ENCODE assay signal across 18 cellular contexts in the genomic region with DNA sequence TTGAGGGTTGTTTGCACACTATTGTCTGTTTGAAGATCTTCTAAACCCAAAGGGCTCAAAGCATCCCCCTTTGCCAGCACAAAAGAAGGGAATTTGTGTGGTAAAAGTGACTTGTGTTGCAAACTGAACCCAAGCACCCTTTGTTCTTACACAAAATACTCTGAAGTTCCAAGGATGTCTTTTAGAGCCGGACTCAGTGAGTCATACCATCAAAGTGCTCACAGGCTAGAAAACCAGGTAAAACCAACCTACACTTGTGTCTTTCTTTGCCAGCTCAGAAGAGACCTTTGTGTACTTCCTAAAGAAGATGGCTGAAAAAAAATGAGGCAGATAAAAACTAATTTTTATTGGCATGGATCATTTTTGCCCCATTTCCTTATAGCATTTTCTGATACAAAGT.
DNase-seq lines count a peak whose midpoint lies in the region; ATAC-seq, FAIRE-seq and TF ChIP-seq lines count a peak whose summit lies in the region.
"Had no signal": no experiment of that assay in that cellular context is flagged by ENCODE, and none has a peak within 500 bp of the region (broad histone marks: within the 10 kb centered on the region; RNA-seq: fewer than 3 reads in every experiment).

No MANE protein-coding gene starts in this region.

- TF ChIP-seq EP300 in H1 (IDR thresholded peaks at IDR 0.05; ENCODE audit: borderline replicate concordance in 1 of 2, low read depth in 2 of 2, low read length in 2 of 2) (no peak), tibial nerve (IDR thresholded peaks at IDR 0.05) (no peak)

- no peak for TF ChIP-seq CTCF in GM23338 (conservative IDR thresholded peaks at IDR 0.05; ENCODE audit: low read depth in 2 of 2)
- no peak for TF ChIP-seq CTCF in PC-3 (conservative IDR thresholded peaks at IDR 0.05; ENCODE audit: low read depth, low read length)
- no peak for TF ChIP-seq CTCF in H1 (IDR thresholded peaks at IDR 0.05; ENCODE audit: control extremely low read depth in 1 of 3, insufficient read depth in 1 of 3, low read depth in 1 of 3, low read length in 3 of 3)
- TF ChIP-seq CTCF in tibial nerve (IDR thresholded peaks at IDR 0.05), result no peak

- H3K9me3 Mint-ChIP-seq in GM23338, result no peaks in the 10 kb centered on the region
- H3K9me3 Mint-ChIP-seq in memory B cell, result no peaks in the 10 kb centered on the region

- H3K9ac ChIP-seq in PC-3 (ENCODE audit: low read length) (no peak overlapping the region), H1 (replicated peaks in 1 of 4; ENCODE audit: extremely low read depth in 1 of 4, low read depth in 3 of 4, low read length in 3 of 4) (no peak overlapping the region)

- no TSS peak for BruUV-seq in PC-3 (replicated peaks; lab: Mats Ljungman, UMichigan)

- intact Hi-C loops in PC-3 (cut with micrococcal nuclease), result no loop called here

- no peak overlapping the region for H3K56ac ChIP-seq in H1 (replicated peaks; ENCODE audit: insufficient read length, low read depth, low read length)

- 87% methylated on average over 1 of the region's 1 CpG; no CpG with 5 or more reads in 1 of the 2 experiments for WGBS in H1 (ENCODE audit: extremely low coverage in 1 of 2, insufficient coverage in 1 of 2, insufficient read length in 1 of 2, insufficient replicate concordance in 2 of 2, low coverage in 1 of 2, low lambda C conversion rate in 2 of 2, missing lambda C conversion rate in 1 of 2), 2 experiments
- WGBS in tibial nerve, 2 donors, result 85 to 95% methylated on average over 1 of the region's 1 CpG

- no peak overlapping the region for H2BK20ac ChIP-seq in H1 (ENCODE audit: low read length)

- no peak overlapping the region for H2BK120ac ChIP-seq in H1 (replicated peaks; ENCODE audit: low read depth, low read length)

- H3K4me1 ChIP-seq in GM23338 (ENCODE audit: insufficient read depth), result peaks cover 30% of the 10 kb centered on the region
- H3K4me1 ChIP-seq in PC-3 (ENCODE audit: insufficient read depth, low read length), result no peaks in the 10 kb centered on the region
- peaks cover 0 to 10% (median 3%) of the 10 kb centered on the region in 4 experiments; a peak in 2 of 7 replicates for H3K4me1 ChIP-seq in H1 (replicated peaks in 1 of 4; ENCODE audit: control insufficient read depth in 3 of 4, insufficient read depth in 4 of 4, low read length in 3 of 4)
- no peaks in the 10 kb centered on the region for H3K4me1 ChIP-seq in tibial nerve
- H3K4me1 ChIP-seq: BE2C, Caco-2 had no signal

- H3K4me3 ChIP-seq in GM23338, result no peak overlapping the region
- H3K4me3 ChIP-seq in PC-3 (ENCODE audit: low read length), result no peak overlapping the region
- no peak overlapping the region for H3K4me3 ChIP-seq in H1 (ENCODE audit: extremely low read depth in 1 of 4, insufficient read depth in 2 of 4, low read depth in 3 of 4, low read length in 4 of 4)
- H3K4me3 ChIP-seq in tibial nerve, result no peak overlapping the region

- ATAC-seq in GM23338 (peak; percentile 24; the same call in 1 of the 3 replicates), PC-3 (no peak), memory B cell (ENCODE audit: low read depth) (no peak)

- H2BK5ac ChIP-seq in H1 (ENCODE audit: low read depth, low read length), result no peak overlapping the region

- H3K4ac ChIP-seq in H1 (replicated peaks; ENCODE audit: insufficient read length, low read depth, low read length), result no peak overlapping the region

- peak overlapping the region; percentile 70 for H3K27ac ChIP-seq in GM23338 (ENCODE audit: low read depth)
- no peak overlapping the region for H3K27ac ChIP-seq in PC-3 (ENCODE audit: low read length)
- no peak overlapping the region for H3K27ac ChIP-seq in H1 (ENCODE audit: low read depth, low read length)
- H3K27ac ChIP-seq in tibial nerve, result no peak overlapping the region

- FAIRE-seq in H1 (lab: Jason Lieb, UNC), result no peak
- FAIRE-seq: G401.6 had no signal

- H3K27ac Mint-ChIP-seq in GM23338 (no peak overlapping the region), memory B cell (peak overlapping the region; percentile 31)
- H3K27ac Mint-ChIP-seq: CD4-positive, CD25-positive, alpha-beta regulatory T cell had no signal

- H4K5ac ChIP-seq in H1 (ENCODE audit: insufficient read length, low read depth, low read length), result no peak overlapping the region

- no peaks in the 10 kb centered on the region for H3F3A ChIP-seq in GM23338 (replicated peaks; ENCODE audit: low read depth)
- H3F3A ChIP-seq in PC-3 (ENCODE audit: low read length, unreplicated experiment), result no peaks in the 10 kb centered on the region

- no peaks in the 10 kb centered on the region for H3K79me2 ChIP-seq in GM23338 (replicated peaks; ENCODE audit: insufficient read depth)
- no peaks in the 10 kb centered on the region for H3K79me2 ChIP-seq in PC-3 (ENCODE audit: low read length)
- H3K79me2 ChIP-seq in H1 (ENCODE audit: control insufficient read depth in 1 of 2, insufficient read depth in 2 of 2, low read length in 2 of 2), result no peaks in the 10 kb centered on the region

- no peak overlapping the region for H4K8ac ChIP-seq in H1 (ENCODE audit: extremely low read depth, insufficient read depth, low read length)

- no peak overlapping the region for H3K14ac ChIP-seq in H1 (ENCODE audit: insufficient read length)

- H2AFZ ChIP-seq in GM23338 (no peak overlapping the region), PC-3 (ENCODE audit: low read length) (no peak overlapping the region), H1 (ENCODE audit: low read length) (peak overlapping the region; percentile 40; the same call in 1 of the 2 replicates)

- H3K4me3 Mint-ChIP-seq in GM23338 (no peak overlapping the region), memory B cell (no peak overlapping the region)
- H3K4me3 Mint-ChIP-seq: CD4-positive, CD25-positive, alpha-beta regulatory T cell had no signal

- H2BK15ac ChIP-seq in H1 (ENCODE audit: low read length), result no peak overlapping the region

- no peaks in the 10 kb centered on the region for H3K36me3 Mint-ChIP-seq in GM23338 (ENCODE audit: low read depth)
- peaks cover 17% of the 10 kb centered on the region for H3K36me3 Mint-ChIP-seq in memory B cell
- H3K36me3 Mint-ChIP-seq: CD4-positive, CD25-positive, alpha-beta regulatory T cell had no signal

- no peaks in the 10 kb centered on the region for H3K27me3 ChIP-seq in GM23338 (ENCODE audit: insufficient read depth)
- H3K27me3 ChIP-seq in PC-3 (ENCODE audit: low read length), result no peaks in the 10 kb centered on the region
- no peaks in the 10 kb centered on the region for H3K27me3 ChIP-seq in H1 (replicated peaks in 1 of 4; ENCODE audit: control insufficient read depth in 3 of 4, extremely low read depth in 1 of 4, insufficient read depth in 3 of 4, low read length in 3 of 4)
- H3K27me3 ChIP-seq in tibial nerve, result no peaks in the 10 kb centered on the region
- H3K27me3 ChIP-seq: BE2C had no signal

- H2BK12ac ChIP-seq in H1 (ENCODE audit: low read depth, low read length), result no peak overlapping the region

- no peak for TF ChIP-seq RAD21 in H1 (IDR thresholded peaks at IDR 0.05 in 1 of 2, conservative IDR thresholded peaks at IDR 0.05 in 1 of 2; ENCODE audit: low read depth in 2 of 2, low read length in 2 of 2)

- H3K36me3 ChIP-seq in GM23338 (ENCODE audit: insufficient read depth) (no peaks in the 10 kb centered on the region), PC-3 (ENCODE audit: low read depth, low read length) (no peaks in the 10 kb centered on the region), H1 (ENCODE audit: control insufficient read depth in 2 of 4, insufficient read depth in 4 of 4, low read length in 3 of 4) (no peaks in the 10 kb centered on the region), tibial nerve (no peaks in the 10 kb centered on the region)
- H3K36me3 ChIP-seq: BE2C had no signal

- H4K91ac ChIP-seq in H1 (replicated peaks; ENCODE audit: insufficient read length, low read length), result no peak overlapping the region

- no peak overlapping the region for H2AK5ac ChIP-seq in H1 (ENCODE audit: low read depth, low read length)

- H3K9me2 ChIP-seq in GM23338 (ENCODE audit: insufficient read depth), result no peaks in the 10 kb centered on the region; the same call in 1 of the 2 replicates
- H3K9me2 ChIP-seq in PC-3 (replicated peaks; ENCODE audit: low read length), result no peaks in the 10 kb centered on the region

- no peaks in the 10 kb centered on the region for H3K79me1 ChIP-seq in H1 (ENCODE audit: low read depth, low read length)

- CTCF ChIA-PET in PC-3 (lab: Charles Lee), result no interaction called here
- CTCF ChIA-PET in H1 (lab: Charles Lee; ENCODE audit: partially characterized antibody), result interaction anchor here (0.6 kb wide), 1 partner anchor 550 kb away, joined by 3 read pairs; no protein-coding TSS in a partner anchor

- H4K20me1 ChIP-seq in GM23338 (replicated peaks; ENCODE audit: insufficient read depth) (no peaks in the 10 kb centered on the region), PC-3 (ENCODE audit: low read length) (no peaks in the 10 kb centered on the region), H1 (replicated peaks in 1 of 2; ENCODE audit: control insufficient read depth in 1 of 2, insufficient read depth in 2 of 2, low read length in 2 of 2) (no peaks in the 10 kb centered on the region)

- H3K23me2 ChIP-seq in H1 (ENCODE audit: low read depth, low read length), result no peaks in the 10 kb centered on the region

- H3K4me2 ChIP-seq in GM23338 (peak overlapping the region; percentile 66), PC-3 (ENCODE audit: low read length) (no peak overlapping the region), H1 (ENCODE audit: insufficient read depth in 1 of 2, low read depth in 2 of 2, low read length in 2 of 2) (0 out of 4 replicates have a peak overlapping the region, but pooled peaks of 1 of the 2 experiments have one; percentile 27)

- H3K9me3 ChIP-seq in PC-3 (ENCODE audit: low read length) (no peaks in the 10 kb centered on the region), H1 (ENCODE audit: insufficient read depth in 2 of 2, low read depth in 1 of 2, low read length in 1 of 2) (no peaks in the 10 kb centered on the region), tibial nerve (no peaks in the 10 kb centered on the region)
- H3K9me3 ChIP-seq: BE2C, Caco-2 had no signal

- DNase-seq in GM23338 (ENCODE audit: low spot score) (peak; percentile 22), PC-3 (peak; percentile 4), H1 (ENCODE audit: low read depth in 1 of 2, low spot score in 2 of 2) (peak in 1 of 2 experiments; percentile 25), memory B cell (ENCODE audit: low spot score in 2 of 2) (no peak), islet precursor cell (no peak), NCI-H146 treated with DMSO at 0.1 percent for 48 hours (lab: John Stamatoyannopoulos, UW; ENCODE audit: unreplicated experiment) (no peak), tibial nerve (ENCODE audit: low spot score in 2 of 2) (no peak)
- DNase-seq in activated naive CD4-positive, alpha-beta T cell treated with Interleukin-2 at 50 U/mL for 16 hours, result no peak
- DNase-seq: BE2C; Caco-2; CD4-positive, CD25-positive, alpha-beta regulatory T cell; GOT3; IMR-90; NCI-H1417 treated with DMSO at 0.1 percent for 48 hours; NCI-H1930; NCI-H226; NCI-H524 treated with DMSO at 0.1 percent for 48 hours had no signal

- no peak overlapping the region for H3K23ac ChIP-seq in H1 (ENCODE audit: insufficient read length)

- no peak overlapping the region for H3K18ac ChIP-seq in H1 (ENCODE audit: extremely low read depth, low read length)

- H3K4me1 Mint-ChIP-seq in GM23338 (peaks cover 33% of the 10 kb centered on the region), memory B cell (peaks cover 24% of the 10 kb centered on the region)
- H3K4me1 Mint-ChIP-seq: CD4-positive, CD25-positive, alpha-beta regulatory T cell had no signal

- H3K27me3 Mint-ChIP-seq in GM23338 (ENCODE audit: insufficient read depth, low read depth, poor library complexity), result peaks cover 2% of the 10 kb centered on the region
- H3K27me3 Mint-ChIP-seq in memory B cell, result no peaks in the 10 kb centered on the region
- H3K27me3 Mint-ChIP-seq: CD4-positive, CD25-positive, alpha-beta regulatory T cell had no signal

- TF ChIP-seq POLR2A in H1 (IDR thresholded peaks at IDR 0.05; ENCODE audit: control extremely low read depth in 1 of 2, low read depth in 2 of 2, low read length in 2 of 2) (no peak), tibial nerve (IDR thresholded peaks at IDR 0.05) (no peak)

- POLR2A ChIA-PET in PC-3 (lab: Charles Lee; ENCODE audit: unreplicated experiment) (no interaction called here), H1 (lab: Charles Lee; ENCODE audit: partially characterized antibody) (no interaction called here)

Comparison
In these comparisons a context has a peak if more than half of its experiments do, and no peak if none do; other contexts are left out.
1. DNase-seq: peak in GM23338 (single experiment) and PC-3 (single experiment); none in memory B cell (0 of 2), islet precursor cell (single experiment), activated naive CD4-positive, alpha-beta T cell treated with Interleukin-2 at 50 U/mL for 16 hours (single experiment), NCI-H146 treated with DMSO at 0.1 percent for 48 hours (single experiment) and tibial nerve (0 of 2).